In genomic region chr7:104487642-104488041, GRCh38 we compare ENCODE assay signal across 7 cellular contexts.
"Had no signal": no experiment of that assay in that cellular context is flagged by ENCODE, and none has a peak within 500 bp of the region (broad histone marks: within the 10 kb centered on the region; RNA-seq: fewer than 3 reads in every experiment).

No MANE protein-coding gene starts in this region.

- H3K27ac ChIP-seq: HL-60 had no signal

- ATAC-seq: HepG2, K562 had no signal

- H3K36me3 Mint-ChIP-seq: IgD-negative memory B cell had no signal

- H3K27ac Mint-ChIP-seq: IgD-negative memory B cell had no signal

- H3K4me1 Mint-ChIP-seq: IgD-negative memory B cell had no signal

- H3K27me3 Mint-ChIP-seq: IgD-negative memory B cell had no signal

- H3K4me3 ChIP-seq: K562 had no signal

- H3K4me3 Mint-ChIP-seq: IgD-negative memory B cell had no signal

- DNase-seq: IMR-90, KBM-7, KG1 had no signal
